18 cellular contexts compared by ENCODE assay signal in the genomic region with DNA sequence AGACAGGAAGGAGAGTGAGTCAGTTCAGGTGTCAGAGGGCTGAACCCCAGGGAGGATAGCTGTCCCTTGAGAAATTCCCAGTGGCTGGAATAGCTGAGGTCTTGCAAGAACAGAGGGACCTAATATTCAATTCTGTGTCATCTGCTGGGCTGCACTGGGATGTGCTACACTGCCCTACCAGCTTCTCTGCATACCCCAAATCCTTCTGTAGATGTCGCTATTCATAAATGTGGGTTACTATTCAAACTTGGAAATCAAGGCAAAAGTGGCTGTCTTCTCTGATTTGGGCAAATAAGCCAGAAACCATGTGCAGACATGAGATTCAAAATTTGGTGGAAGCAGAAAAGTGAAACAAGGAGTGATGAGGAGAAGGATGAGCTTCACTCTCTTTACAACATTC. TPM values are rescaled to one million over a fixed set of nuclear protein-coding genes. Genes with fewer than 3 reads are reported as not detected.
DNase-seq lines count a peak whose midpoint lies in the region; ATAC-seq, FAIRE-seq and TF ChIP-seq lines count a peak whose summit lies in the region.
"Had no signal": no experiment of that assay in that cellular context is flagged by ENCODE, and none has a peak within 500 bp of the region (broad histone marks: within the 10 kb centered on the region; RNA-seq: fewer than 3 reads in every experiment).

No MANE protein-coding gene starts in this region.

- no peak for DNase-seq in activated CD4-positive, alpha-beta T cell treated with anti-CD3 and anti-CD28 coated beads for 36 hours
- no peak for DNase-seq in activated CD4-positive, alpha-beta T cell treated with anti-CD3 and anti-CD28 coated beads, Interleukin-2, amount 50 U/mL, for 4 hours
- DNase-seq in NB4 (ENCODE audit: low read depth) (peak; percentile 34), GM12878 (ENCODE audit: low read depth, low spot score) (no peak), RCC 7860 (ENCODE audit: low spot score) (no peak)
- DNase-seq in stimulated activated naive CD8-positive, alpha-beta T cell treated with anti-CD3 and anti-CD28 coated beads, Interleukin-15, amount 100 ng/mL, for 72 hours, result no peak
- DNase-seq: body of pancreas; EL; kidney; NCI-H510A; stimulated activated CD4-positive, alpha-beta T cell treated with anti-CD3 and anti-CD28 coated beads, Interleukin-15, amount 100 ng/mL, for 24 hours had no signal

- FAIRE-seq in GM12878 (lab: Jason Lieb, UNC) (no peak), RCC 7860 (lab: Jason Lieb, UNC) (no peak)
- FAIRE-seq: kidney had no signal

- H3K4me3 Mint-ChIP-seq in activated CD4-positive, alpha-beta T cell treated with anti-CD3 and anti-CD28 coated beads for 36 hours, result no peak overlapping the region
- H3K4me3 Mint-ChIP-seq in stimulated activated naive CD8-positive, alpha-beta T cell treated with anti-CD3 and anti-CD28 coated beads, Interleukin-15, amount 100 ng/mL, for 72 hours, result no peak overlapping the region
- H3K4me3 Mint-ChIP-seq: nephron had no signal

- in situ Hi-C loops in GM12878 (cut with MboI), result loop anchor here (5.0 kb wide), 2 partner anchors 98 to 237 kb away; no protein-coding TSS in a partner anchor

- POLR2A ChIA-PET in activated CD4-positive, alpha-beta T cell treated with anti-CD3 and anti-CD28 coated beads for 36 hours (lab: Charles Lee), result interaction anchor here (1.2 kb wide), 1 partner anchor 15 kb away, joined by 4 read pairs; no protein-coding TSS in a partner anchor
- POLR2A ChIA-PET in GM12878 (lab: Charles Lee), result interaction anchor here (0.9 kb wide), 1 partner anchor 100 kb away, joined by 4 read pairs; no protein-coding TSS in a partner anchor

- H3K4me3 ChIP-seq in NB4 (ENCODE audit: low read depth, low read length) (no peak overlapping the region), GM12878 (no peak overlapping the region), neural cell (ENCODE audit: low read length) (peak overlapping the region; percentile 47)
- H3K4me3 ChIP-seq: body of pancreas had no signal

- intact Hi-C loops in activated CD4-positive, alpha-beta T cell treated with anti-CD3 and anti-CD28 coated beads for 36 hours (cut with DNase I, micrococcal nuclease), result no loop called here
- intact Hi-C loops in GM12878 (cut with micrococcal nuclease; ENCODE audit: unreplicated experiment), result loop anchor here (2.0 kb wide), 1 partner anchor 101 kb away; no protein-coding TSS in a partner anchor

- H2AFZ ChIP-seq in GM12878 (ENCODE audit: control insufficient read depth, low read depth, low read length) (no peak overlapping the region), neural cell (ENCODE audit: low read depth, low read length) (no peak overlapping the region)

- no peaks in the 10 kb centered on the region for H3F3A ChIP-seq in neural cell (ENCODE audit: insufficient read depth, low read length, poor library complexity, severe bottlenecking)

- peaks cover 85% of the 10 kb centered on the region for H3K36me3 Mint-ChIP-seq in activated CD4-positive, alpha-beta T cell treated with anti-CD3 and anti-CD28 coated beads for 36 hours (ENCODE audit: low read depth)

- BruUV-seq in GM12878 (replicated peaks; lab: Mats Ljungman, UMichigan), result no TSS peak

- CTCF ChIA-PET in activated CD4-positive, alpha-beta T cell treated with anti-CD3 and anti-CD28 coated beads for 36 hours (lab: Charles Lee), result interaction anchor here (0.9 to 2.4 kb wide), 6 partner anchors 9 to 232 kb away, joined by 3 to 12 read pairs (median 6); a partner anchor contains a TSS
- CTCF ChIA-PET in GM12878 (lab: Yijun Ruan, JAX), result interaction anchor here (0.8 to 7.6 kb wide), 23 partner anchors 8 to 253 kb away, joined by 3 to 52 read pairs (median 4); a partner anchor contains a TSS

- RAD21 ChIA-PET in GM12878 (lab: Charles Lee; ENCODE audit: unreplicated experiment), result interaction anchor here (0.8 to 1.7 kb wide), 6 partner anchors 8 to 103 kb away, joined by 3 to 8 read pairs (median 3); no protein-coding TSS in a partner anchor

- H3K9me3 Mint-ChIP-seq in activated CD4-positive, alpha-beta T cell treated with anti-CD3 and anti-CD28 coated beads for 36 hours (ENCODE audit: low read depth), result no peaks in the 10 kb centered on the region
- H3K9me3 Mint-ChIP-seq in stimulated activated naive CD8-positive, alpha-beta T cell treated with anti-CD3 and anti-CD28 coated beads, Interleukin-15, amount 100 ng/mL, for 72 hours, result no peaks in the 10 kb centered on the region
- H3K9me3 Mint-ChIP-seq: nephron had no signal

- peak overlapping the region; percentile 39 for H3K27ac Mint-ChIP-seq in activated CD4-positive, alpha-beta T cell treated with anti-CD3 and anti-CD28 coated beads for 36 hours
- H3K27ac Mint-ChIP-seq in stimulated activated naive CD8-positive, alpha-beta T cell treated with anti-CD3 and anti-CD28 coated beads, Interleukin-15, amount 100 ng/mL, for 72 hours, result no peak overlapping the region

- TF ChIP-seq POLR2A in NB4 (IDR thresholded peaks at IDR 0.05; ENCODE audit: extremely low read depth, insufficient read length) (no peak), GM12878 (IDR thresholded peaks at IDR 0.05; ENCODE audit: low read depth, low read length) (no peak)

- ATAC-seq in activated CD4-positive, alpha-beta T cell treated with anti-CD3 and anti-CD28 coated beads for 36 hours, result no peak
- peak; percentile 57; the same call in 2 of the 3 replicates for ATAC-seq in GM12878
- ATAC-seq in stimulated activated naive CD8-positive, alpha-beta T cell treated with anti-CD3 and anti-CD28 coated beads, Interleukin-15, amount 100 ng/mL, for 72 hours, result no peak
- no peak for ATAC-seq in GM18517 (IDR thresholded peaks at IDR 0.05; ENCODE audit: unreplicated experiment)
- ATAC-seq: body of pancreas, esophagus mucosa had no signal

- no peak overlapping the region for H3K27ac ChIP-seq in GM12878 (ENCODE audit: control insufficient read depth, insufficient read depth)
- H3K27ac ChIP-seq in neural cell (ENCODE audit: low read length), result peak overlapping the region; percentile 65
- H3K27ac ChIP-seq: body of pancreas had no signal

- H3K9me3 ChIP-seq in GM12878 (replicated peaks; ENCODE audit: control insufficient read depth, insufficient read depth, low read length) (no peaks in the 10 kb centered on the region), neural cell (ENCODE audit: low read length) (no peaks in the 10 kb centered on the region)
- H3K9me3 ChIP-seq: body of pancreas had no signal

- peaks cover 7% of the 10 kb centered on the region; the same call in 1 of the 2 replicates for H3K4me1 ChIP-seq in GM12878 (ENCODE audit: control insufficient read depth, insufficient read depth, low read length)
- H3K4me1 ChIP-seq: body of pancreas had no signal

- H3K79me2 ChIP-seq in GM12878 (ENCODE audit: control insufficient read depth, insufficient read depth, low read length) (no peaks in the 10 kb centered on the region), neural cell (replicated peaks; ENCODE audit: insufficient read depth, low read length) (no peaks in the 10 kb centered on the region)

- TF ChIP-seq EP300 in GM12878 (IDR thresholded peaks at IDR 0.05; ENCODE audit: borderline replicate concordance in 1 of 2, control insufficient read depth in 1 of 2, low read depth in 2 of 2, low read length in 2 of 2) (no peak), neural cell (conservative IDR thresholded peaks at IDR 0.05; ENCODE audit: poor library complexity, severe bottlenecking) (no peak)

- H4K20me1 ChIP-seq in GM12878 (ENCODE audit: control insufficient read depth, insufficient read depth) (no peaks in the 10 kb centered on the region; the same call in 1 of the 2 replicates), neural cell (ENCODE audit: insufficient read depth) (no peaks in the 10 kb centered on the region)

- TF ChIP-seq CTCF in NB4 (IDR thresholded peaks at IDR 0.05; ENCODE audit: low read depth, low read length) (peak; percentile 36), GM12878 (IDR thresholded peaks at IDR 0.05 in 2 of 3, conservative IDR thresholded peaks at IDR 0.05 in 1 of 3; ENCODE audit: control insufficient read depth in 2 of 3, extremely low read depth in 1 of 3, insufficient read depth in 1 of 3, low read depth in 3 of 3, low read length in 3 of 3) (peak; percentile 13 to 33 (median 18); a peak in 1 of 6 replicates), neural cell (IDR thresholded peaks at IDR 0.05; ENCODE audit: poor library complexity, severe bottlenecking) (peak; percentile 57)

- TF ChIP-seq RAD21 in GM12878 (IDR thresholded peaks at IDR 0.05; ENCODE audit: insufficient read depth, low read depth, low read length) (peak; percentile 19; the same call in 1 of the 2 replicates), neural cell (conservative IDR thresholded peaks at IDR 0.05) (no peak)

- peaks cover 75% of the 10 kb centered on the region for H3K4me1 Mint-ChIP-seq in activated CD4-positive, alpha-beta T cell treated with anti-CD3 and anti-CD28 coated beads for 36 hours
- H3K4me1 Mint-ChIP-seq in stimulated activated naive CD8-positive, alpha-beta T cell treated with anti-CD3 and anti-CD28 coated beads, Interleukin-15, amount 100 ng/mL, for 72 hours, result peaks cover 90% of the 10 kb centered on the region

- no peaks in the 10 kb centered on the region for H3K9me2 ChIP-seq in neural cell (ENCODE audit: insufficient read depth, low read length)

- H3K4me2 ChIP-seq in GM12878 (ENCODE audit: control insufficient read depth, insufficient read depth) (no peak overlapping the region), neural cell (ENCODE audit: low read length) (peak overlapping the region; percentile 50)

- SMC1A ChIA-PET in GM12878 (lab: Charles Lee; ENCODE audit: uncharacterized antibody, unreplicated experiment), result interaction anchor here (0.9 to 2.8 kb wide), 13 partner anchors 9 to 233 kb away, joined by 3 to 12 read pairs (median 4); no protein-coding TSS in a partner anchor

- H3K36me3 ChIP-seq in GM12878 (ENCODE audit: control insufficient read depth in 2 of 2, insufficient read depth in 2 of 2, low read length in 1 of 2) (no peaks in the 10 kb centered on the region), neural cell (ENCODE audit: insufficient read depth, low read length) (no peaks in the 10 kb centered on the region)

- no peaks in the 10 kb centered on the region for H3K27me3 Mint-ChIP-seq in activated CD4-positive, alpha-beta T cell treated with anti-CD3 and anti-CD28 coated beads for 36 hours
- no peaks in the 10 kb centered on the region for H3K27me3 Mint-ChIP-seq in stimulated activated naive CD8-positive, alpha-beta T cell treated with anti-CD3 and anti-CD28 coated beads, Interleukin-15, amount 100 ng/mL, for 72 hours

- 0% methylated on average over 1 of the region's 1 CpG for WGBS in GM12878 (ENCODE audit: insufficient coverage, insufficient replicate concordance, low lambda C conversion rate, missing lambda C conversion rate)

- H3K27me3 ChIP-seq in GM12878 (replicated peaks in 1 of 2; ENCODE audit: control insufficient read depth in 2 of 2, insufficient read depth in 2 of 2, low read length in 1 of 2) (0 out of 4 replicates have a peak, but pooled peaks cover 1 to 4% of the 10 kb centered on the region in 2 experiments), neural cell (ENCODE audit: insufficient read depth, low read depth, low read length) (no peaks in the 10 kb centered on the region)
- H3K27me3 ChIP-seq: body of pancreas had no signal

- no peak overlapping the region for H3K9ac ChIP-seq in GM12878 (ENCODE audit: control insufficient read depth, insufficient read depth, low read length)
- H3K9ac ChIP-seq in neural cell (ENCODE audit: low read length), result no peak overlapping the region

RNA-seq across cellular contexts. Expression of a gene that starts 16.3 kb away (rescaled TPM):
- 10 to 100 TPM; 42.3 to 48.2 TPM for total RNA-seq in activated CD4-positive, alpha-beta T cell treated with anti-CD3 and anti-CD28 coated beads for 36 hours
- not detected in 2 replicates for total RNA-seq in GM12878 (2013; cell fraction: nucleolus; rRNA removed)
- total RNA-seq in GM12878 (2014; rRNA removed), result not detected in 2 replicates
- not detected in 2 replicates for total RNA-seq in GM12878 (2014; rRNA removed; fragmentation: Illumina TruSeq; extraction: Trizol)
- 0.11 and 0.15 TPM in 2 replicates for total RNA-seq in GM12878 (2021)
- polyA plus RNA-seq in GM12878 (2011; ENCODE audit: low read depth), result not detected
- polyA plus RNA-seq in GM12878 (2011; rRNA removed), result 0.04 and 0.10 TPM in 2 replicates
- polyA plus RNA-seq in GM12878 (2011; cell fraction: cytosol; rRNA removed), result 0.03 and 0.04 TPM in 2 replicates
- polyA plus RNA-seq in GM12878 (2011; cell fraction: nucleus; rRNA removed), result 0.09 TPM in 1 of 2 replicates, not detected in the other
- not detected in 2 replicates for polyA plus RNA-seq in GM12878 (2012)
- not detected in 2 replicates for polyA plus RNA-seq in GM12878 (2014; fragmentation: Illumina TruSeq; extraction: Trizol)
- polyA plus RNA-seq in GM12878 (2014; fragmentation: Nextera tagmentation; extraction: Ambion mirVana), result under 1 TPM in 1 of 2 experiments, not detected in 1; 0.29 TPM
- polyA plus RNA-seq in GM12878 (2014; rRNA removed), result not detected in 2 replicates
- not detected for polyA plus RNA-seq in GM12878 (2016; fragmentation: Nextera tagmentation; extraction: Ambion mirVana)
- 0.22 TPM in 1 of 2 replicates, not detected in the other for polyA minus RNA-seq in GM12878 (2011; rRNA and poly(A)+ RNA removed)
- not detected in 2 replicates for polyA minus RNA-seq in GM12878 (2011; cell fraction: cytosol; rRNA and poly(A)+ RNA removed)
- polyA minus RNA-seq in GM12878 (2011; cell fraction: nucleus; rRNA and poly(A)+ RNA removed), result not detected in 2 replicates
- not detected in 2 replicates for polyA plus RNA-seq in neural cell
- polyA minus RNA-seq in neural cell, result not detected in 2 replicates
- total RNA-seq: A172, H4, M059J had no signal

Comparison
In these comparisons a context has a peak if more than half of its experiments do, and no peak if none do; other contexts are left out.
1. RNA of a gene that starts 16.3 kb away (total RNA-seq): 42.3 to 48.2 TPM in activated CD4-positive, alpha-beta T cell treated with anti-CD3 and anti-CD28 coated beads for 36 hours; 0.11 to 0.15 TPM in GM12878; every median in the first group is over 10 times any median in the second.
2. Peak in every context shown above with its lines, with median percentiles within 50 percentile points of each other: CTCF ChIP-seq.